ENCODE assay signal across 1 cellular context in the genomic region with DNA sequence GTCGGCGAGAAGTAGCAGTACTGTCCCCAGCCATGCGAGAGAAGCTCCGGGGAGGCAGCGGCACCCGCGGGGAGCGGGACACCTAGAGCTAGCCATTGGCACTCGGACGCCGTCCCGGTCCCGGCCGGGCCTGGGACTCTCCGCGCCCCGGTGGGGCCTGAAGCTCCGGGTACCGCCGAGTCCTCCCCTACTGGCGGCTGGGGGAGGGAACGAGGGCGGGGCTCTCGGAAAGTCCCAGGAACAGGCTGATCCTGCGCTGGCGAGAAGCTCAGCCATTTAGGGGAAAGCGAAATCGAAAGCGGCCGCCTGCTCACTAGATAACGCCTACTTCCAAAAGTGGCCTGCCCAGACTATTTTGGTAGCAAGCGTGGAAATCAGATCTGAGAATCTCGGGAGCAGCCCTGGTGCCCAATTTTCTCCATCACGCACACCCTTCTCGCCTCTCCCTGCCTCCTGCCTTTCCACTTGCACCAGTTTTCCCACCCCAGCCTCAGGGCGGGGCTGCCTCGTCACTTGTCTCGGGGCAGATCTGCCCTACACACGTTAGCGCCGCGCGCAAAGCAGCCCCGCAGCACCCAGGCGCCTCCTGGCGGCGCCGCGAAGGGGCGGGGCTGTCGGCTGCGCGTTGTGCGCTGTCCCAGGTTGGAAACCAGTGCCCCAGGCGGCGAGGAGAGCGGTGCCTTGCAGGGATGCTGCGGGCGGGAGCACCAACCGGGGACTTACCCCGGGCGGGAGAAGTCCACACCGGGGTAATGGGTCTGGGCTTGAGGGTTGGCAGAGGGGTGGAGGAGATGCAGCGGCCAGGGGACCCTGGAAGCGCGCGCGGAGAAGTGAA.
TF ChIP-seq lines count a peak whose summit lies in the region.

TSS of gene PSMB9 (plus strand) at position 652 of the 835 bp plus-strand sequence. CDS start at position 690, 38 bp downstream.
TSS of gene TAP1 (minus strand) at position 164 of the 835 bp plus-strand sequence. CDS start at position 96, 68 bp downstream.

TF ChIP-seq in HepG2, 621 proteins besides CTCF, POLR2A, EP300 and RAD21 (continued from another document and continues in another):
- TF ChIP-seq, protein P1, sequence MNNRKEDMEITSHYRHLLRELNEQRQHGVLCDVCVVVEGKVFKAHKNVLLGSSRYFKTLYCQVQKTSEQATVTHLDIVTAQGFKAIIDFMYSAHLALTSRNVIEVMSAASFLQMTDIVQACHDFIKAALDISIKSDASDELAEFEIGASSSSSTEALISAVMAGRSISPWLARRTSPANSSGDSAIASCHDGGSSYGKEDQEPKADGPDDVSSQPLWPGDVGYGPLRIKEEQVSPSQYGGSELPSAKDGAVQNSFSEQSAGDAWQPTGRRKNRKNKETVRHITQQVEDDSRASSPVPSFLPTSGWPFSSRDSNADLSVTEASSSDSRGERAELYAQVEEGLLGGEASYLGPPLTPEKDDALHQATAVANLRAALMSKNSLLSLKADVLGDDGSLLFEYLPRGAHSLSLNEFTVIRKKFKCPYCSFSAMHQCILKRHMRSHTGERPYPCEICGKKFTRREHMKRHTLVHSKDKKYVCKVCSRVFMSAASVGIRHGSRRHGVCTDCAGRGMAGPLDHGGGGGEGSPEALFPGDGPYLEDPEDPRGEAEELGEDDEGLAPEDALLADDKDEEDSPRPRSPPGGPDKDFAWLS (CRISPR knock-in tag; IDR thresholded peaks at IDR 0.05; ENCODE audit: borderline replicate concordance) = no peak
- TF ChIP-seq TEF (CRISPR knock-in tag; IDR thresholded peaks at IDR 0.05) = peak; percentile 56; the same call in 1 of the 2 replicates
- peak; percentile 89 for TF ChIP-seq ARNT2 (CRISPR knock-in tag; IDR thresholded peaks at IDR 0.05; ENCODE audit: low read depth)
- no peak for TF ChIP-seq GRHL1 (CRISPR knock-in tag; conservative IDR thresholded peaks at IDR 0.05)
- TF ChIP-seq SETDB1 (CRISPR knock-in tag; IDR thresholded peaks at IDR 0.05; ENCODE audit: borderline replicate concordance) = no peak
- TF ChIP-seq MAFK (conservative IDR thresholded peaks at IDR 0.05 in 1 of 2, IDR thresholded peaks at IDR 0.05 in 1 of 2; ENCODE audit: low read length in 2 of 2) = no peak
- TF ChIP-seq NFKBIZ (CRISPR knock-in tag; IDR thresholded peaks at IDR 0.05) = no peak
- peak; percentile 87 for TF ChIP-seq ZNF556 (CRISPR knock-in tag; IDR thresholded peaks at IDR 0.05; ENCODE audit: borderline replicate concordance)
- TF ChIP-seq ZNF670 (CRISPR knock-in tag; IDR thresholded peaks at IDR 0.05; ENCODE audit: borderline replicate concordance) = no peak
- TF ChIP-seq ZNF75D (CRISPR knock-in tag; IDR thresholded peaks at IDR 0.05; ENCODE audit: borderline replicate concordance) = no peak
- no peak for TF ChIP-seq SP1 (IDR thresholded peaks at IDR 0.05)
- TF ChIP-seq SP1 (CRISPR knock-in tag; IDR thresholded peaks at IDR 0.05) = peak; percentile 94
- peak; percentile 79; the same call in 1 of the 2 replicates for TF ChIP-seq ARID4A (CRISPR knock-in tag; IDR thresholded peaks at IDR 0.05; ENCODE audit: borderline replicate concordance)
- TF ChIP-seq NFKB2 (CRISPR knock-in tag; IDR thresholded peaks at IDR 0.05; ENCODE audit: borderline replicate concordance) = no peak; the same call in 1 of the 2 replicates
- no peak for TF ChIP-seq PLRG1 (conservative IDR thresholded peaks at IDR 0.05)
- no peak for TF ChIP-seq ZNF260 (CRISPR knock-in tag; IDR thresholded peaks at IDR 0.05; ENCODE audit: borderline replicate concordance, low read depth)
- no peak for TF ChIP-seq ARNT (IDR thresholded peaks at IDR 0.05)
- peak; percentile 75; the same call in 1 of the 2 replicates for TF ChIP-seq MXD4 (CRISPR knock-in tag; IDR thresholded peaks at IDR 0.05)
- no peak; the same call in 1 of the 2 replicates for TF ChIP-seq MEIS1 (CRISPR knock-in tag; IDR thresholded peaks at IDR 0.05; ENCODE audit: borderline replicate concordance)
- 0 out of 2 replicates have a peak, but pooled peaks have one; percentile 79 for TF ChIP-seq KLF6 (CRISPR knock-in tag; IDR thresholded peaks at IDR 0.05)
- TF ChIP-seq TCF7L2 (IDR thresholded peaks at IDR 0.05; ENCODE audit: low read depth, low read length) = no peak
- TF ChIP-seq, protein P2, sequence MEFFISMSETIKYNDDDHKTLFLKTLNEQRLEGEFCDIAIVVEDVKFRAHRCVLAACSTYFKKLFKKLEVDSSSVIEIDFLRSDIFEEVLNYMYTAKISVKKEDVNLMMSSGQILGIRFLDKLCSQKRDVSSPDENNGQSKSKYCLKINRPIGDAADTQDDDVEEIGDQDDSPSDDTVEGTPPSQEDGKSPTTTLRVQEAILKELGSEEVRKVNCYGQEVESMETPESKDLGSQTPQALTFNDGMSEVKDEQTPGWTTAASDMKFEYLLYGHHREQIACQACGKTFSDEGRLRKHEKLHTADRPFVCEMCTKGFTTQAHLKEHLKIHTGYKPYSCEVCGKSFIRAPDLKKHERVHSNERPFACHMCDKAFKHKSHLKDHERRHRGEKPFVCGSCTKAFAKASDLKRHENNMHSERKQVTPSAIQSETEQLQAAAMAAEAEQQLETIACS (CRISPR knock-in tag; IDR thresholded peaks at IDR 0.05) = peak; percentile 52; the same call in 1 of the 2 replicates
- peak; percentile 11; the same call in 1 of the 2 replicates for TF ChIP-seq ELF1 (CRISPR knock-in tag; IDR thresholded peaks at IDR 0.05)
- TF ChIP-seq, protein P3, sequence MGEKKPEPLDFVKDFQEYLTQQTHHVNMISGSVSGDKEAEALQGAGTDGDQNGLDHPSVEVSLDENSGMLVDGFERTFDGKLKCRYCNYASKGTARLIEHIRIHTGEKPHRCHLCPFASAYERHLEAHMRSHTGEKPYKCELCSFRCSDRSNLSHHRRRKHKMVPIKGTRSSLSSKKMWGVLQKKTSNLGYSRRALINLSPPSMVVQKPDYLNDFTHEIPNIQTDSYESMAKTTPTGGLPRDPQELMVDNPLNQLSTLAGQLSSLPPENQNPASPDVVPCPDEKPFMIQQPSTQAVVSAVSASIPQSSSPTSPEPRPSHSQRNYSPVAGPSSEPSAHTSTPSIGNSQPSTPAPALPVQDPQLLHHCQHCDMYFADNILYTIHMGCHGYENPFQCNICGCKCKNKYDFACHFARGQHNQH (CRISPR knock-in tag; IDR thresholded peaks at IDR 0.05) = peak; percentile 62; the same call in 1 of the 2 replicates
- TF ChIP-seq, protein P4, sequence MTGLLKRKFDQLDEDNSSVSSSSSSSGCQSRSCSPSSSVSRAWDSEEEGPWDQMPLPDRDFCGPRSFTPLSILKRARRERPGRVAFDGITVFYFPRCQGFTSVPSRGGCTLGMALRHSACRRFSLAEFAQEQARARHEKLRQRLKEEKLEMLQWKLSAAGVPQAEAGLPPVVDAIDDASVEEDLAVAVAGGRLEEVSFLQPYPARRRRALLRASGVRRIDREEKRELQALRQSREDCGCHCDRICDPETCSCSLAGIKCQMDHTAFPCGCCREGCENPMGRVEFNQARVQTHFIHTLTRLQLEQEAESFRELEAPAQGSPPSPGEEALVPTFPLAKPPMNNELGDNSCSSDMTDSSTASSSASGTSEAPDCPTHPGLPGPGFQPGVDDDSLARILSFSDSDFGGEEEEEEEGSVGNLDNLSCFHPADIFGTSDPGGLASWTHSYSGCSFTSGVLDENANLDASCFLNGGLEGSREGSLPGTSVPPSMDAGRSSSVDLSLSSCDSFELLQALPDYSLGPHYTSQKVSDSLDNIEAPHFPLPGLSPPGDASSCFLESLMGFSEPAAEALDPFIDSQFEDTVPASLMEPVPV (CRISPR knock-in tag; IDR thresholded peaks at IDR 0.05) = no peak; the same call in 1 of the 2 replicates
- TF ChIP-seq, protein P5, sequence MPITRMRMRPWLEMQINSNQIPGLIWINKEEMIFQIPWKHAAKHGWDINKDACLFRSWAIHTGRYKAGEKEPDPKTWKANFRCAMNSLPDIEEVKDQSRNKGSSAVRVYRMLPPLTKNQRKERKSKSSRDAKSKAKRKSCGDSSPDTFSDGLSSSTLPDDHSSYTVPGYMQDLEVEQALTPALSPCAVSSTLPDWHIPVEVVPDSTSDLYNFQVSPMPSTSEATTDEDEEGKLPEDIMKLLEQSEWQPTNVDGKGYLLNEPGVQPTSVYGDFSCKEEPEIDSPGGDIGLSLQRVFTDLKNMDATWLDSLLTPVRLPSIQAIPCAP (CRISPR knock-in tag; IDR thresholded peaks at IDR 0.05; ENCODE audit: low read depth) = peak; percentile 100
- TF ChIP-seq THAP7 (CRISPR knock-in tag; IDR thresholded peaks at IDR 0.05) = no peak; the same call in 1 of the 2 replicates
- peak; percentile 74; the same call in 1 of the 2 replicates for TF ChIP-seq SNAPC5 (CRISPR knock-in tag; IDR thresholded peaks at IDR 0.05; ENCODE audit: borderline replicate concordance)
- peak; percentile 93 for TF ChIP-seq UBTF (CRISPR knock-in tag; IDR thresholded peaks at IDR 0.05)
- TF ChIP-seq KLF11 (CRISPR knock-in tag; IDR thresholded peaks at IDR 0.05) = no peak
- peak; percentile 52; the same call in 1 of the 2 replicates for TF ChIP-seq ZNF205 (CRISPR knock-in tag; IDR thresholded peaks at IDR 0.05)
- TF ChIP-seq ZKSCAN1 (IDR thresholded peaks at IDR 0.05; ENCODE audit: low read length) = 0 out of 2 replicates have a peak, but pooled peaks have one; percentile 28
- TF ChIP-seq ZNF230 (CRISPR knock-in tag; IDR thresholded peaks at IDR 0.05) = no peak
- TF ChIP-seq ZNF235 (CRISPR knock-in tag; IDR thresholded peaks at IDR 0.05; ENCODE audit: borderline replicate concordance) = no peak
- TF ChIP-seq ASH2L (IDR thresholded peaks at IDR 0.05; ENCODE audit: insufficient read length, low read depth, low read length) = peak; percentile 88
- no peak for TF ChIP-seq HOXA7 (CRISPR knock-in tag; IDR thresholded peaks at IDR 0.05)
